21 cellular contexts compared by ENCODE assay signal in the genomic region with DNA sequence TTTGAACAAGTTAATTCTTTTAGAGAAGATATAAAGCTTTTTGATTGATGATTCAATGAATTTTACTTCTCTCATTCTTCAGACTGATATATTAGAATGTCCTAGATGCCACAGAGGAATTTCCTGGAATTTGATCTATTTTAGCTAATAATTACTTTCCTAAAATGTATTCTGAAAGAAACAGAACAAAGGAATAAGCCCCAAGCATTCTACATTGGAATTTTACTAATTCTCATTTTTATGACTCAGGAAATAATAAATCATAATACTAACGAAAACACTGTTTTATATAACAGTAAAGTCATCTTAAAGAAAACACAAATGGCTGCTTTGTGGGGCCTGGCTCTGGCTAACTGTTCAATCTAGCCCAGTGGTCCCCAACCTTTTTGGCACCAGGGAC.
"Had no signal": no experiment of that assay in that cellular context is flagged by ENCODE, and none has a peak within 500 bp of the region (broad histone marks: within the 10 kb centered on the region; RNA-seq: fewer than 3 reads in every experiment).

No MANE protein-coding gene starts in this region.

- H3K9me3 Mint-ChIP-seq: immature natural killer cell, naive B cell, neural crest cell had no signal

- H3K27ac ChIP-seq: epithelial cell of prostate, esophagus muscularis mucosa, gastrocnemius medialis, stomach, thoracic aorta, transverse colon had no signal

- H3K4me1 Mint-ChIP-seq: immature natural killer cell, naive B cell had no signal

- H3K4me1 ChIP-seq: esophagus muscularis mucosa, gastrocnemius medialis, stomach had no signal

- H3K9me3 ChIP-seq: esophagus muscularis mucosa, gastrocnemius medialis, stomach, thoracic aorta, transverse colon had no signal

- H3K36me3 ChIP-seq: stomach, transverse colon had no signal

- H3K27ac Mint-ChIP-seq: immature natural killer cell, naive B cell had no signal

- ATAC-seq: gastrocnemius medialis, left colon, sciatic nerve had no signal

- H3K27me3 ChIP-seq: esophagus muscularis mucosa, gastrocnemius medialis, stomach, transverse colon had no signal

- DNase-seq: cortex of kidney; effector memory CD4-positive, alpha-beta T cell; gastrocnemius medialis; immature natural killer cell; left colon; left ventricle myocardium superior; mesenchymal stem cell; naive B cell; posterior cingulate gyrus; small intestine; stimulated activated CD4-positive, alpha-beta T cell treated with anti-CD3 and anti-CD28 coated beads, Interleukin-12 subunit alpha, Interleukin-12 subunit beta, amount 100 ng/mL, for 4 hours; stimulated activated naive CD4-positive, alpha-beta T cell; stomach; substantia nigra; transverse colon had no signal

- H3K36me3 Mint-ChIP-seq: naive B cell had no signal

- H3K4me3 Mint-ChIP-seq: immature natural killer cell, naive B cell, neural crest cell had no signal

- H3K4me3 ChIP-seq: esophagus muscularis mucosa, gastrocnemius medialis, lung, stomach, thoracic aorta, transverse colon had no signal

- H3K27me3 Mint-ChIP-seq: naive B cell had no signal
